Comparison of ENCODE assay signal across 9 cellular contexts in the genomic region with DNA sequence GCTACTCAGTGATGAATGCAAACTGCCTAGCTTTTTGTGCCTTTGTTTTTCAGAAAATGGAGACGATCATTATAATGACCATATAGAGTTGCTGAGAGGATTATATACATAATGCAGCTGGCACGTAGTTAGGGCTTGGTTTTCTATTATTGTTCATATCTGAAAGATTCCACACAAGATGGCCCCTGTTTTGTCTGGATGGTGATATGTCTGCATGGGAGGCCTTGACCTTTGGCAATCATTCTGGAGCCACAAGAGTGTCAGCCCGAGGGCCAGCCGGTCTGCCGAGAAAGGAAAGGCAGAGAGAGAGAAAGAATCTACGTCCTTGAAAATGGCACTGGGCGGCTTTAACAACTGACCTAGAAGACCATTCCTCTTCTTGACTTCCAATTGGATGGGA. TPM values are rescaled to one million over a fixed set of nuclear protein-coding genes. Genes with fewer than 3 reads are reported as not detected.
"Had no signal": no experiment of that assay in that cellular context is flagged by ENCODE, and none has a peak within 500 bp of the region (broad histone marks: within the 10 kb centered on the region; RNA-seq: fewer than 3 reads in every experiment).

No MANE protein-coding gene starts in this region.

- H3K4me3 ChIP-seq: GM12878 had no signal

- ATAC-seq: GM12878 had no signal

- FAIRE-seq: G401.6, GM12878, GM12891, GM12892, GM18507, GM19239 had no signal

- DNase-seq: GDM1, GF-D8 had no signal

RNA-seq across cellular contexts. Expression of gene SH2D1B, which starts 5.7 kb away (rescaled TPM):
- total RNA-seq: G401, GM12878 had no signal

RNA-seq across cellular contexts. Expression of gene C1orf226, which starts 36.1 kb away (rescaled TPM):
- total RNA-seq: GM12878 had no signal
- polyA plus RNA-seq: GM12878 had no signal

RNA-seq across cellular contexts. Expression of gene SPATA46, which starts 41.0 kb away (rescaled TPM):
- total RNA-seq: G401, GM12878 had no signal
- polyA plus RNA-seq: GM12878 had no signal
